Comparison of ENCODE assay signal across 8 cellular contexts in the genomic region with DNA sequence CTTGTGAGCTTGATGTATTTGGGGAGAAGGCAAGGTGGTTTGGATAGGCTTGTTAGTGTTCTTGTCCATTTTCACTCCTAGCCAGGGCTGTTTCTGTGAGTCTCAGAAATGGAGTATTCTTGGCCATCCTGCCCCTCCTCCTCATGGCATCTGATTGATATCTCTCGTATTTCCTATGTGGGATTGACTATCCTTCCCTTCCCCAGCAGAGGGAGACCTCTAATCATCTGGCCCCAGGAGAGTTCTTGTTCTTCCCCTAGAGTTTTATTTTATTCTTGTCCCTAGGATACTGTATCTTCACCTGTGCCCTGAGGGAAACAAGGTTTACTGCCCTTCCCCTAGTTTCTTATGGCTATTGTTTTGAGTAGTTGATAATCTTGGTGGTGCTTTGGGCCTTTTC.
DNase-seq lines count a peak whose midpoint lies in the region; ATAC-seq and TF ChIP-seq lines count a peak whose summit lies in the region.

No MANE protein-coding gene starts in this region.

- intact Hi-C loops in left ventricle myocardium superior (cut with micrococcal nuclease), result no loop called here

- no peak for ATAC-seq in HG02642 (IDR thresholded peaks at IDR 0.05; ENCODE audit: poor library complexity, unreplicated experiment)
- ATAC-seq in left ventricle myocardium superior, result no peak

- TF ChIP-seq CTCF in LNCaP clone FGC (IDR thresholded peaks at IDR 0.05; ENCODE audit: control insufficient read depth, extremely low read depth, insufficient read depth) (peak; percentile 66), astrocyte of the spinal cord (IDR thresholded peaks at IDR 0.05; ENCODE audit: low read depth, low read length) (peak; percentile 52)

- H3K4me3 ChIP-seq in LNCaP clone FGC (ENCODE audit: low read depth, low read length) (no peak overlapping the region), astrocyte of the spinal cord (ENCODE audit: low read depth, low read length) (no peak overlapping the region)

- in situ Hi-C loops in astrocyte of the spinal cord (cut with HindIII; ENCODE audit: low sequenced_read_pairs), result no loop called here

- peak; percentile 45 for DNase-seq in ELF-1 (ENCODE audit: low read depth, low spot score)
- peak; percentile 25 for DNase-seq in LNCaP clone FGC (ENCODE audit: low read depth)
- no peak for DNase-seq in astrocyte of the spinal cord (ENCODE audit: low read depth, low spot score)
- DNase-seq in lung microvascular endothelial cell (ENCODE audit: low read depth in 2 of 2), result peak; percentile 51 to 64
- DNase-seq in KG1 (lab: John Stamatoyannopoulos, UW), result no peak
- no peak for DNase-seq in GOT3 (lab: John Stamatoyannopoulos, UW)
- DNase-seq in left ventricle myocardium superior, result no peak

Comparison
In these comparisons a context has a peak if more than half of its experiments do, and no peak if none do; other contexts are left out.
1. DNase-seq: peak in ELF-1 (single experiment), LNCaP clone FGC (single experiment) and lung microvascular endothelial cell (2 of 2); none in astrocyte of the spinal cord (single experiment), KG1 (single experiment), GOT3 (single experiment) and left ventricle myocardium superior (single experiment).